24 cellular contexts compared by ENCODE assay signal in the genomic region with DNA sequence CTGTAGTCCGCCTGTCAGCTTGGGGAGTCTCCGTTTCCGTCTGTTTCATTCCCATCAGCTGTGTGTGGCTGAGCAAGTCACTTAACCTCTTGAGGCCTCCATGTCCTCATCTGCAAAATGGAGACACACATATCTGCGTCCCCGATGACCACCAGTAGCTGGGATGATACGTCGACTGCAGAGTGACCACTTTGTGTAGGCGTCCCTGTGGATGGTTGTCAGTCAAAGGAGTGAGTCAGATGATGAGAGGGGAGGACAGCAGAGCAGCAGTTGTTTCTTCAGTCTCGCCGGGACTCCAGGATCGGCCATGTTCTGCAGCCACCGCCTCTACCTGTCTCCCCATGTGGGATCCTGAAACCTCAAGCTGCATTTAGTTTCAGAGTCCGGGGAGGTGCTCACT. TPM values are rescaled to one million over a fixed set of nuclear protein-coding genes. Genes with fewer than 3 reads are reported as not detected.
"Had no signal": no experiment of that assay in that cellular context is flagged by ENCODE, and none has a peak within 500 bp of the region (broad histone marks: within the 10 kb centered on the region; RNA-seq: fewer than 3 reads in every experiment).

No MANE protein-coding gene starts in this region.

- ATAC-seq: activated CD4-positive, CD25-positive, alpha-beta regulatory T cell treated with anti-CD3 and anti-CD28 coated beads, Interleukin-2, amount 50 U/mL, for 24 hours; activated CD8-positive, alpha-beta T cell treated with anti-CD3 and anti-CD28 coated beads, Interleukin-2, amount 10 ng/mL, durations not matched to agents 7 days and 5 days; activated naive CD4-positive, alpha-beta T cell treated with anti-CD3 and anti-CD28 coated beads, Interleukin-2, amount 50 U/mL, for 72 hours; activated naive CD8-positive, alpha-beta T cell treated with anti-CD3 and anti-CD28 coated beads, Interleukin-2, amount 50 U/mL, for 24 hours had no signal

- H3K27ac ChIP-seq: brain microvascular endothelial cell had no signal

- H3K27me3 ChIP-seq: brain microvascular endothelial cell had no signal

- FAIRE-seq: astrocyte, RCC 7860 had no signal

- H3K36me3 ChIP-seq: brain microvascular endothelial cell had no signal

- DNase-seq: activated CD4-positive, alpha-beta T cell treated with anti-CD3 and anti-CD28 coated beads for 4 hours; activated CD4-positive, alpha-beta T cell treated with anti-CD3 and anti-CD28 coated beads, Interleukin-2, amount 50 U/mL, for 4 hours; activated CD8-positive, alpha-beta memory T cell treated with anti-CD3 and anti-CD28 coated beads, Interleukin-2, amount 50 U/mL, for 48 hours; activated CD8-positive, alpha-beta T cell treated with anti-CD3 and anti-CD28 coated beads, Interleukin-2, amount 10 ng/mL, durations not matched to agents 7 days and 5 days; activated effector memory CD4-positive, alpha-beta T cell treated with Interleukin-2 at 50 U/mL for 16 hours; activated naive CD4-positive, alpha-beta T cell treated with Interleukin-2 at 50 U/mL for 16 hours; activated naive CD8-positive, alpha-beta T cell treated with anti-CD3 and anti-CD28 coated beads, Interleukin-2, amount 50 U/mL, for 24 hours; activated T-cell treated with anti-CD3 and anti-CD28 coated beads, Interleukin-2, amount 50 U/mL, for 24 hours; amniotic stem cell; brain microvascular endothelial cell; NCI-H1048; NCI-H1417; NCI-H1694; NCI-H2029; NCI-H345; NCI-H510A treated with DMSO at 0.1 percent for 48 hours; NK-92 treated with Interleukin-12 subunit alpha and Interleukin-12 subunit beta, amount 100 ng/mL, for 24 hours; SHP77 treated with DMSO at 0.1 percent for 48 hours had no signal

RNA-seq across cellular contexts. Expression of gene MGAT3, which starts 19.9 kb away (rescaled TPM):
- total RNA-seq: LHCN-M2, M059J had no signal
